Comparison of ENCODE assay signal across 11 cellular contexts in genomic region chr17:48589831-48590602, GRCh38. TPM values are rescaled to one million over a fixed set of nuclear protein-coding genes. Genes with fewer than 3 reads are reported as not detected.
DNase-seq lines count a peak whose midpoint lies in the region; ATAC-seq and TF ChIP-seq lines count a peak whose summit lies in the region.
"Had no signal": no experiment of that assay in that cellular context is flagged by ENCODE, and none has a peak within 500 bp of the region (broad histone marks: within the 10 kb centered on the region; RNA-seq: fewer than 3 reads in every experiment).

TSS of gene HOXB3 (minus strand) at chr17:48590241. CDS start at chr17:48552474, 37,767 bp downstream.

- no peaks in the 10 kb centered on the region for H3K27me3 ChIP-seq in mucosa of rectum (ENCODE audit: control insufficient read depth in 2 of 2, insufficient read depth in 2 of 2, low read length in 2 of 2)
- no peaks in the 10 kb centered on the region for H3K27me3 ChIP-seq in aorta (ENCODE audit: control insufficient read depth in 1 of 2, insufficient read depth in 2 of 2, low read length in 1 of 2)

- H3K4me3 Mint-ChIP-seq in stimulated activated naive CD8-positive, alpha-beta T cell treated with anti-CD3 and anti-CD28 coated beads, Interleukin-15, Interleukin-2, amounts not matched to agents 100 ng/mL and 50 ng/mL, for 24 hours: peak within 1 kb of the TSS; percentile 25
- H3K4me3 Mint-ChIP-seq in brain: peak within 1 kb of the TSS in 3 of 5 experiments; percentile 59 to 90 (median 83)

- ATAC-seq in stimulated activated naive CD8-positive, alpha-beta T cell treated with anti-CD3 and anti-CD28 coated beads, Interleukin-15, Interleukin-2, amounts not matched to agents 100 U/mL and 50 U/mL, for 24 hours: no peak
- ATAC-seq in aorta (ENCODE audit: low FRiP score) (no peak), HG03442 (IDR thresholded peaks at IDR 0.05; ENCODE audit: unreplicated experiment) (no peak)

- H3K4me1 ChIP-seq in mucosa of rectum (ENCODE audit: control insufficient read depth in 2 of 2, insufficient read depth in 2 of 2, low read length in 2 of 2): peaks cover 19 to 43% of the 10 kb centered on the region in 2 donors
- no peaks in the 10 kb centered on the region for H3K4me1 ChIP-seq in aorta (ENCODE audit: control insufficient read depth in 1 of 2, insufficient read depth in 2 of 2, low read length in 2 of 2)

- no peaks in the 10 kb centered on the region for H3K9me3 ChIP-seq in mucosa of rectum (ENCODE audit: control insufficient read depth in 2 of 2, low read length in 2 of 2)
- no peaks in the 10 kb centered on the region for H3K9me3 ChIP-seq in aorta (ENCODE audit: control insufficient read depth, low read length)

- peaks cover 82% of the 10 kb centered on the region for H3K27me3 Mint-ChIP-seq in stimulated activated naive CD8-positive, alpha-beta T cell treated with anti-CD3 and anti-CD28 coated beads, Interleukin-15, Interleukin-2, amounts not matched to agents 100 ng/mL and 50 ng/mL, for 24 hours
- no peaks in the 10 kb centered on the region for H3K27me3 Mint-ChIP-seq in brain

- H3K4me3 ChIP-seq in mucosa of rectum (ENCODE audit: low read length in 2 of 2): peak within 1 kb of the TSS; percentile 40 to 53
- H3K4me3 ChIP-seq in aorta (ENCODE audit: low read length in 2 of 2): no peak within 1 kb of the TSS

- no peak for DNase-seq in stimulated activated naive CD8-positive, alpha-beta T cell treated with anti-CD3 and anti-CD28 coated beads, Interleukin-15, Interleukin-2, amounts not matched to agents 100 U/mL and 50 U/mL, for 24 hours
- DNase-seq in aorta (no peak), MV-4-11 (lab: John Stamatoyannopoulos, UW) (no peak)
- no peak for DNase-seq in activated effector memory CD4-positive, alpha-beta T cell treated with Interleukin-2 at 50 U/mL for 16 hours
- DNase-seq: GOT3; NCI-H510A; stimulated activated CD4-positive, alpha-beta T cell treated with anti-CD3 and anti-CD28 coated beads, Interleukin-4, amount 100 ng/mL, for 24 hours had no signal

- H3K27ac Mint-ChIP-seq in stimulated activated naive CD8-positive, alpha-beta T cell treated with anti-CD3 and anti-CD28 coated beads, Interleukin-15, Interleukin-2, amounts not matched to agents 100 ng/mL and 50 ng/mL, for 24 hours: no peak within 1 kb of the TSS
- peak within 1 kb of the TSS in 2 of 5 experiments; percentile 52 to 97 for H3K27ac Mint-ChIP-seq in brain

- peak within 1 kb of the TSS; percentile 75 to 87 for H3K27ac ChIP-seq in mucosa of rectum (ENCODE audit: low read depth in 2 of 2, low read length in 2 of 2)
- H3K27ac ChIP-seq in aorta (ENCODE audit: low read depth in 1 of 2, low read length in 2 of 2): no peak within 1 kb of the TSS

- no peak for TF ChIP-seq CTCF in brain (conservative IDR thresholded peaks at IDR 0.05)

- peak within 1 kb of the TSS; percentile 42 to 54 for H3K9ac ChIP-seq in mucosa of rectum (ENCODE audit: low read depth in 1 of 2, low read length in 2 of 2)

- H3K36me3 Mint-ChIP-seq in stimulated activated naive CD8-positive, alpha-beta T cell treated with anti-CD3 and anti-CD28 coated beads, Interleukin-15, Interleukin-2, amounts not matched to agents 100 ng/mL and 50 ng/mL, for 24 hours (ENCODE audit: low read depth): no peaks in the 10 kb centered on the region
- H3K36me3 Mint-ChIP-seq in brain: no peaks in the 10 kb centered on the region

- no peaks in the 10 kb centered on the region for H3K9me3 Mint-ChIP-seq in stimulated activated naive CD8-positive, alpha-beta T cell treated with anti-CD3 and anti-CD28 coated beads, Interleukin-15, Interleukin-2, amounts not matched to agents 100 ng/mL and 50 ng/mL, for 24 hours
- H3K9me3 Mint-ChIP-seq in brain: peaks cover 0 to 16% (median 0%) of the 10 kb centered on the region in 5 experiments

- peaks cover 43% of the 10 kb centered on the region for H3K4me1 Mint-ChIP-seq in stimulated activated naive CD8-positive, alpha-beta T cell treated with anti-CD3 and anti-CD28 coated beads, Interleukin-15, Interleukin-2, amounts not matched to agents 100 ng/mL and 50 ng/mL, for 24 hours (ENCODE audit: low read depth)
- peaks cover 24% of the 10 kb centered on the region for H3K4me1 Mint-ChIP-seq in brain

- H3K36me3 ChIP-seq in mucosa of rectum (ENCODE audit: control insufficient read depth in 2 of 2, insufficient read depth in 2 of 2, low read length in 2 of 2): peaks cover 3 to 13% of the 10 kb centered on the region in 2 donors
- no peaks in the 10 kb centered on the region for H3K36me3 ChIP-seq in aorta (ENCODE audit: control insufficient read depth in 1 of 2, insufficient read depth in 2 of 2, low read length in 1 of 2)

- 87 to 91% methylated on average over 23 of the region's 23 CpGs for WGBS in aorta, 2 donors

- intact Hi-C loops in aorta (cut with DNase I): loop anchor here (5.0 to 10.0 kb wide), 2 partner anchors 238 to 565 kb away; no protein-coding TSS in a partner anchor

RNA-seq across cellular contexts. Expression of gene HOXB3, which starts in this region (rescaled TPM):
- polyA plus RNA-seq in brain (ENCODE audit: insufficient read depth, low read depth, low replicate concordance) (41.6 TPM), aorta (10 to 100 TPM in 1 of 2 donors, 1 to 10 TPM in 1; 2.4 to 30.5 TPM)
- total RNA-seq in aorta: 10 to 100 TPM; 20.0 to 62.9 TPM

Comparison
In these comparisons a context has a peak if more than half of its experiments do, and no peak if none do; other contexts are left out.
1. H3K27ac ChIP-seq: peak in mucosa of rectum (2 of 2); none in aorta (0 of 2).
2. H3K4me3 ChIP-seq: peak in mucosa of rectum (2 of 2); none in aorta (0 of 2).